ENCODE assay signal across 1 cellular context in genomic region chr2:228646061-228646460, GRCh38.
TF ChIP-seq lines count a peak whose summit lies in the region.

No MANE protein-coding gene starts in this region.

TF ChIP-seq in HepG2, 621 proteins besides CTCF, POLR2A, EP300 and RAD21:
- TF ChIP-seq CREB1 (IDR thresholded peaks at IDR 0.05) (peak; percentile 35; the same call in 1 of the 2 replicates), CREB1 (CRISPR knock-in tag; IDR thresholded peaks at IDR 0.05) (no peak), HMGXB4 (CRISPR knock-in tag; IDR thresholded peaks at IDR 0.05; ENCODE audit: borderline replicate concordance in 1 of 2, low read depth in 1 of 2) (no peak)
TF ChIP-seq in HepG2: peak in this region for 1.
